20 cellular contexts compared by ENCODE assay signal in genomic region chr22:46363611-46364321, GRCh38.
"Had no signal": no experiment of that assay in that cellular context is flagged by ENCODE, and none has a peak within 500 bp of the region (broad histone marks: within the 10 kb centered on the region; RNA-seq: fewer than 3 reads in every experiment).

No MANE protein-coding gene starts in this region.

- ATAC-seq: body of pancreas; heart right ventricle; naive thymus-derived CD4-positive, alpha-beta T cell; sciatic nerve; T-helper 17 cell; upper lobe of right lung had no signal

- H3K4me1 ChIP-seq: heart right ventricle, thyroid gland, upper lobe of right lung had no signal

- H3K27me3 ChIP-seq: body of pancreas, cardiac muscle cell, thyroid gland, upper lobe of right lung had no signal

- DNase-seq: activated B cell treated with CpG ODN at 0.5 μM for 24 hours; activated CD4-positive, alpha-beta memory T cell treated with anti-CD3 and anti-CD28 coated beads, Interleukin-2, amount 10 ng/mL, durations not matched to agents 7 days and 5 days; activated CD4-positive, alpha-beta T cell treated with anti-CD3 and anti-CD28 coated beads for 4 hours; activated gamma-delta T cell treated with Interleukin-2 at 50 U/mL for 16 hours; anterior cingulate cortex; body of pancreas; heart right ventricle; islet precursor cell; naive thymus-derived CD4-positive, alpha-beta T cell; occipital lobe; stimulated activated CD4-positive, alpha-beta T cell treated with anti-CD3 and anti-CD28 coated beads, Interleukin-4, amount 100 ng/mL, for 1 hour; stimulated activated naive CD4-positive, alpha-beta T cell treated with Interleukin-2 at 50 U/mL for 16 hours; substantia nigra; T-helper 17 cell; upper lobe of right lung had no signal

- H3K27ac ChIP-seq: body of pancreas, cardiac muscle cell, epithelial cell of prostate, heart right ventricle, thyroid gland, upper lobe of right lung had no signal

- H3K9me3 ChIP-seq: body of pancreas, thyroid gland, upper lobe of right lung had no signal

- H3K4me3 ChIP-seq: body of pancreas, cardiac muscle cell, heart right ventricle, smooth muscle cell, thyroid gland, upper lobe of right lung had no signal

- H3K4me2 ChIP-seq: smooth muscle cell had no signal
